14 cellular contexts compared by ENCODE assay signal in the genomic region with DNA sequence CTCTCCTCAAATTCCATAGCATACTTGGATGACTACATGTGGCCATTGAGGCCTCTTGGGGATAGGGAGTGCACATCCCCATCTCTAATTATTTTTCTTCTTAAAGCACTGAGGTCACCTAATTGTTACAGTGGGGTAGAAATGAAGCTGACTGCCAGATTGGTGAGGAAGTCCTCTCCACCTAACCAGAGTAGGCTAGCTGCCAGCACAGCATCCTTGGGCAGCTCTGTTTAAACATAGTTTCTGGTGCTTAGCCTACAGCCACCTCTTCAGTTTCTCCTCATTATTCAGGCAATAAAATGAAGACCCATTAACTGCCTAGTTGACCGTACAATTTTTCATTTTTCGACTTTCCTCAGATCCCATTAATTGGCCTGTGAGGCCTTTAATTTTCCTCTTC.
A peak's percentile ranks its signal among the peaks of the same experiment; 100 is the strongest.
DNase-seq lines count a peak whose midpoint lies in the region; ATAC-seq and TF ChIP-seq lines count a peak whose summit lies in the region.
"Had no signal": no experiment of that assay in that cellular context is flagged by ENCODE, and none has a peak within 500 bp of the region (broad histone marks: within the 10 kb centered on the region; RNA-seq: fewer than 3 reads in every experiment).

No MANE protein-coding gene starts in this region.

- H3K4me1 ChIP-seq in cardiac muscle cell (ENCODE audit: low read depth) (peaks cover 6% of the 10 kb centered on the region), thyroid gland (peaks cover 6 to 14% of the 10 kb centered on the region in 2 donors)

- 46 to 49% methylated on average over 2 of the region's 2 CpGs for WGBS in thyroid gland, 2 donors

- peaks cover 27% of the 10 kb centered on the region for H3K36me3 Mint-ChIP-seq in activated CD8-positive, alpha-beta T cell treated with anti-CD3 and anti-CD28 coated beads, Interleukin-2, amount 10 ng/mL, durations not matched to agents 7 days and 5 days (ENCODE audit: low read depth)

- POLR2A ChIA-PET in activated CD8-positive, alpha-beta T cell treated with anti-CD3 and anti-CD28 coated beads, Interleukin-2, amount 10 ng/mL, durations not matched to agents 7 days and 5 days (lab: Charles Lee): no interaction called here

- H3K9me3 ChIP-seq in cardiac muscle cell (ENCODE audit: low read depth) (no peaks in the 10 kb centered on the region), thyroid gland (no peaks in the 10 kb centered on the region)
- H3K9me3 ChIP-seq: Caco-2, HAP-1 had no signal

- TF ChIP-seq CTCF in cardiac muscle cell (IDR thresholded peaks at IDR 0.05; ENCODE audit: low read depth, low read length) (no peak), thyroid gland (IDR thresholded peaks at IDR 0.05) (no peak)

- no peaks in the 10 kb centered on the region for H3K36me3 ChIP-seq in cardiac muscle cell
- H3K36me3 ChIP-seq in thyroid gland: no peaks in the 10 kb centered on the region

- H3K27ac Mint-ChIP-seq in activated CD8-positive, alpha-beta T cell treated with anti-CD3 and anti-CD28 coated beads, Interleukin-2, amount 10 ng/mL, durations not matched to agents 7 days and 5 days: no peak overlapping the region

- intact Hi-C loops in cardiac septum (cut with DNase I): no loop called here
- intact Hi-C loops in thyroid gland (cut with DNase I): no loop called here

- no peaks in the 10 kb centered on the region for H3K9me3 Mint-ChIP-seq in activated CD8-positive, alpha-beta T cell treated with anti-CD3 and anti-CD28 coated beads, Interleukin-2, amount 10 ng/mL, durations not matched to agents 7 days and 5 days (ENCODE audit: insufficient read depth)
- H3K9me3 Mint-ChIP-seq: CD14-positive monocyte had no signal

- no peak overlapping the region for H3K4me3 ChIP-seq in cardiac muscle cell
- no peak overlapping the region for H3K4me3 ChIP-seq in thyroid gland (replicated peaks in 1 of 3)
- H3K4me3 ChIP-seq: HAP-1 had no signal

- no peaks in the 10 kb centered on the region for H3K27me3 Mint-ChIP-seq in activated CD8-positive, alpha-beta T cell treated with anti-CD3 and anti-CD28 coated beads, Interleukin-2, amount 10 ng/mL, durations not matched to agents 7 days and 5 days (ENCODE audit: low read depth)

- TF ChIP-seq POLR2A in thyroid gland (IDR thresholded peaks at IDR 0.05): no peak

- no peaks in the 10 kb centered on the region for H3K4me1 Mint-ChIP-seq in activated CD8-positive, alpha-beta T cell treated with anti-CD3 and anti-CD28 coated beads, Interleukin-2, amount 10 ng/mL, durations not matched to agents 7 days and 5 days (ENCODE audit: low read depth)

- CTCF ChIA-PET in activated CD8-positive, alpha-beta T cell treated with anti-CD3 and anti-CD28 coated beads, Interleukin-2, amount 10 ng/mL, durations not matched to agents 7 days and 5 days (lab: Charles Lee): no interaction called here

- H3K27me3 ChIP-seq in cardiac muscle cell: no peaks in the 10 kb centered on the region
- H3K27me3 ChIP-seq in thyroid gland: no peaks in the 10 kb centered on the region

- H3K27ac ChIP-seq in cardiac muscle cell: peak overlapping the region; percentile 67
- no peak overlapping the region for H3K27ac ChIP-seq in thyroid gland

- no peak for DNase-seq in cardiac muscle cell (ENCODE audit: low read depth in 1 of 2, low spot score in 1 of 2)
- DNase-seq in cardiac septum (ENCODE audit: low spot score): no peak
- peak; percentile 52 for DNase-seq in NCI-H1105 treated with DMSO at 0.1 percent for 48 hours (lab: John Stamatoyannopoulos, UW)
- peak; percentile 13 for DNase-seq in astrocyte of the hippocampus (ENCODE audit: low read depth, low spot score)
- DNase-seq in thyroid gland: peak; percentile 52 to 61
- DNase-seq in NK-92 treated with Interleukin-12 subunit alpha and Interleukin-12 subunit beta, amount 100 ng/mL, for 24 hours (lab: John Stamatoyannopoulos, UW): no peak
- no peak for DNase-seq in SW 1271 (lab: John Stamatoyannopoulos, UW)
- DNase-seq in activated CD8-positive, alpha-beta T cell treated with anti-CD3 and anti-CD28 coated beads, Interleukin-2, amount 10 ng/mL, durations not matched to agents 7 days and 5 days: no peak
- DNase-seq: Caco-2, DND-41, NCI-H2107, NCI-H446 treated with DMSO at 0.1 percent for 48 hours had no signal

- no peak overlapping the region for H3K4me3 Mint-ChIP-seq in activated CD8-positive, alpha-beta T cell treated with anti-CD3 and anti-CD28 coated beads, Interleukin-2, amount 10 ng/mL, durations not matched to agents 7 days and 5 days
- H3K4me3 Mint-ChIP-seq: CD14-positive monocyte had no signal

- no peak for ATAC-seq in activated CD8-positive, alpha-beta T cell treated with anti-CD3 and anti-CD28 coated beads, Interleukin-2, amount 10 ng/mL, durations not matched to agents 7 days and 5 days

Comparison
In these comparisons a context has a peak if more than half of its experiments do, and no peak if none do; other contexts are left out.
1. DNase-seq: peak in NCI-H1105 treated with DMSO at 0.1 percent for 48 hours (single experiment), astrocyte of the hippocampus (single experiment) and thyroid gland (2 of 2); none in cardiac muscle cell (0 of 2), cardiac septum (single experiment), NK-92 treated with Interleukin-12 subunit alpha and Interleukin-12 subunit beta, amount 100 ng/mL, for 24 hours (single experiment), SW 1271 (0 of 2) and activated CD8-positive, alpha-beta T cell treated with anti-CD3 and anti-CD28 coated beads, Interleukin-2, amount 10 ng/mL, durations not matched to agents 7 days and 5 days (single experiment).